ENCODE assay signal across 8 cellular contexts in the genomic region with DNA sequence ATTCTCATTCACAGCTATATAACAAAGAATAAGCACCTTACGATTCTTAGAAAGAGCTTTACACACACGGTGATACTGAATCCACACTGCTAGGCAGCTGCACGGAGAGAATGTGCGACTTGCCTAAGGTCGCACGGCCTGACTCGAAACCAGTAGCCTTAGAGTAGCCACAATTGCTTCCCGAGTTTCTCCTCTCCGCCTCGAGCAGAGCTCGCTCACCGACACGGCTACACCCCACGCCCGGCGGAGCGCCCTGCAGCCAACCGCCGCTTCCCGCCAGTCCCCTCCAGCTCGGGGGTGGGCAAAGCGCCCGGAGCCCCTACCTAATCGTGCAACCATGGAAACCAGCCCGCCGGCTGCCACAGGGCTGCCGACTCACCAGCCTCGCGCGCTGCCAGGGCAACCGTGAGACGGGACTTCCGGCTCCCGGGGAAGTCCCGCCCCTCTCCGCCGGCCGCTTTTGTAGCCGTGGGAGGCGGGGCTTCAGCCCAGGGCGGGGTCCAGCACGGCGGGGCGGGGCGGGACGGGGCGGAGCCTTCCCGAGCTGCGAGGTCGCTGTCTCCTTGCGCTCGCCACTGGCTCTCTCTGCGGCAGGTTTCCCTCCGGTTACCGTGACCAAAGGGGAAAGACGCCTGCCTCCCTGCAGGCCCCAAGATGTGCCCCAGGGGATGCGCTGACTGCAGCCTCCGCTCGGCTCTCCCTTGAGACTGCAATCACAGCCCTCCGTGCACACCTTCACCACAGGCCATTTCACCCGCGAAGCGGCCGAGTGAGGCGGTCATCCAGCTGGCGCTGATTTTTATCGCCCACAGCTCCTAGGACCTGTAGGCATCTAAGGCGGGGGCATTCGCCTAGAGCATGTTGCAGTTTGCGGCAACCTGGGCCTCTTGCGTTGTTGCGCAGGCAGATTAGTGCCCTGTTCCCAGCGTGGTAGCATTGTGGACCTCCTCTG. TPM values are rescaled to one million over a fixed set of nuclear protein-coding genes. Genes with fewer than 3 reads are reported as not detected.
DNase-seq lines count a peak whose midpoint lies in the region; ATAC-seq and TF ChIP-seq lines count a peak whose summit lies in the region.

No MANE protein-coding gene starts in this region.

- H3K9me2 ChIP-seq in GM23338 (ENCODE audit: insufficient read depth), result no peaks in the 10 kb centered on the region

- peak overlapping the region; percentile 92 for H3K4me3 Mint-ChIP-seq in GM23338
- H3K4me3 Mint-ChIP-seq in natural killer cell treated with Interleukin-12 subunit alpha and Interleukin-12 subunit beta and Interleukin-15 and Interleukin-18, amount 100 ng/mL, for 72 hours, result peak overlapping the region; percentile 91
- H3K4me3 Mint-ChIP-seq in stimulated activated naive B cell treated with anti-CD40 and anti-IgM and Interleukin-4, amounts not matched to agents 10 μg/mL and 1 μg/mL and 100 μg/mL, for 72 hours, result peak overlapping the region; percentile 95 to 99

- ATAC-seq in GM23338, result peak; percentile 49
- ATAC-seq in RWPE2 (ENCODE audit: low read depth), result peak; percentile 71
- peak; percentile 88 to 93 for ATAC-seq in natural killer cell treated with Interleukin-12 subunit alpha and Interleukin-12 subunit beta and Interleukin-15 and Interleukin-18, amount 100 ng/mL, for 72 hours
- peak; percentile 71 to 78 for ATAC-seq in stimulated activated naive B cell treated with anti-CD40 and anti-IgM and Interleukin-4, amounts not matched to agents 10 μg/mL and 1 μg/mL and 100 μg/mL, for 72 hours (replicated peaks)

- H3K27me3 ChIP-seq in GM23338 (ENCODE audit: insufficient read depth) (no peaks in the 10 kb centered on the region), RWPE2 (ENCODE audit: insufficient read depth, poor library complexity, severe bottlenecking) (no peaks in the 10 kb centered on the region)

- H2AFZ ChIP-seq in GM23338, result peak overlapping the region; percentile 87; the same call in 1 of the 2 replicates

- no peaks in the 10 kb centered on the region for H3K9me3 ChIP-seq in RWPE2 (ENCODE audit: severe bottlenecking)

- peaks cover 46% of the 10 kb centered on the region for H3F3A ChIP-seq in GM23338 (replicated peaks; ENCODE audit: low read depth)

- H3K4me1 ChIP-seq in GM23338 (ENCODE audit: insufficient read depth), result peaks cover 28% of the 10 kb centered on the region
- peaks cover 2% of the 10 kb centered on the region for H3K4me1 ChIP-seq in RWPE2 (ENCODE audit: insufficient read depth, poor library complexity, severe bottlenecking)

- TF ChIP-seq CTCF in GM23338 (conservative IDR thresholded peaks at IDR 0.05; ENCODE audit: low read depth in 2 of 2) (no peak), RWPE2 (IDR thresholded peaks at IDR 0.05; ENCODE audit: poor library complexity, severe bottlenecking) (no peak)

- H3K4me1 Mint-ChIP-seq in GM23338, result peaks cover 36% of the 10 kb centered on the region
- H3K4me1 Mint-ChIP-seq in natural killer cell treated with Interleukin-12 subunit alpha and Interleukin-12 subunit beta and Interleukin-15 and Interleukin-18, amount 100 ng/mL, for 72 hours (ENCODE audit: low read depth in 2 of 2), result peaks cover 42 to 51% of the 10 kb centered on the region in 2 donors
- peaks cover 36 to 58% of the 10 kb centered on the region in 2 donors for H3K4me1 Mint-ChIP-seq in stimulated activated naive B cell treated with anti-CD40 and anti-IgM and Interleukin-4, amounts not matched to agents 10 μg/mL and 1 μg/mL and 100 μg/mL, for 72 hours

- H3K36me3 ChIP-seq in GM23338 (ENCODE audit: insufficient read depth), result peaks cover 12% of the 10 kb centered on the region
- H3K36me3 ChIP-seq in RWPE2 (ENCODE audit: low read depth), result peaks cover 20% of the 10 kb centered on the region

- DNase-seq in DMS53 (lab: John Stamatoyannopoulos, UW) (peak; percentile 97), GM23338 (ENCODE audit: low spot score) (peak; percentile 97), M059J (ENCODE audit: low read depth) (peak; percentile 94), RWPE2 (ENCODE audit: low spot score) (peak; percentile 93), fibroblast of peridontal ligament (ENCODE audit: extremely low read depth) (peak; percentile 88)
- peak; percentile 91 for DNase-seq in activated T-helper 9 cell treated with anti-CD3 and anti-CD28 coated beads, Interleukin-2, amount 50 U/mL, for 16 hours (ENCODE audit: low read depth)
- DNase-seq in natural killer cell treated with Interleukin-12 subunit alpha and Interleukin-12 subunit beta and Interleukin-15 and Interleukin-18, amount 100 ng/mL, for 72 hours (ENCODE audit: low spot score), result peak; percentile 94
- peak; percentile 84 for DNase-seq in stimulated activated naive B cell treated with anti-CD40 and anti-IgM and Interleukin-4, amounts not matched to agents 10 μg/mL and 1 μg/mL and 100 μg/mL, for 72 hours

- no peaks in the 10 kb centered on the region for H4K20me1 ChIP-seq in GM23338 (replicated peaks; ENCODE audit: insufficient read depth)

- no peaks in the 10 kb centered on the region for H3K9me3 Mint-ChIP-seq in GM23338
- H3K9me3 Mint-ChIP-seq in natural killer cell treated with Interleukin-12 subunit alpha and Interleukin-12 subunit beta and Interleukin-15 and Interleukin-18, amount 100 ng/mL, for 72 hours, result no peaks in the 10 kb centered on the region
- peaks cover 0 to 1% of the 10 kb centered on the region in 2 donors for H3K9me3 Mint-ChIP-seq in stimulated activated naive B cell treated with anti-CD40 and anti-IgM and Interleukin-4, amounts not matched to agents 10 μg/mL and 1 μg/mL and 100 μg/mL, for 72 hours

- peaks cover 9% of the 10 kb centered on the region for H3K79me2 ChIP-seq in GM23338 (replicated peaks; ENCODE audit: insufficient read depth)

- peak overlapping the region; percentile 74 for H3K27ac ChIP-seq in GM23338 (ENCODE audit: low read depth)
- peak overlapping the region; percentile 44 for H3K27ac ChIP-seq in RWPE2 (ENCODE audit: poor library complexity, severe bottlenecking)

- peak overlapping the region; percentile 65 for H3K4me3 ChIP-seq in GM23338
- H3K4me3 ChIP-seq in RWPE2 (ENCODE audit: severe bottlenecking), result peak overlapping the region; percentile 63

- peaks cover 38% of the 10 kb centered on the region for H3K36me3 Mint-ChIP-seq in GM23338 (ENCODE audit: low read depth)
- peaks cover 7% of the 10 kb centered on the region for H3K36me3 Mint-ChIP-seq in natural killer cell treated with Interleukin-12 subunit alpha and Interleukin-12 subunit beta and Interleukin-15 and Interleukin-18, amount 100 ng/mL, for 72 hours
- H3K36me3 Mint-ChIP-seq in stimulated activated naive B cell treated with anti-CD40 and anti-IgM and Interleukin-4, amounts not matched to agents 10 μg/mL and 1 μg/mL and 100 μg/mL, for 72 hours, result peaks cover 35 to 43% of the 10 kb centered on the region in 2 donors

- H3K27me3 Mint-ChIP-seq in GM23338 (ENCODE audit: insufficient read depth, low read depth, poor library complexity), result peaks cover 27% of the 10 kb centered on the region
- H3K27me3 Mint-ChIP-seq in natural killer cell treated with Interleukin-12 subunit alpha and Interleukin-12 subunit beta and Interleukin-15 and Interleukin-18, amount 100 ng/mL, for 72 hours, result no peaks in the 10 kb centered on the region
- no peaks in the 10 kb centered on the region for H3K27me3 Mint-ChIP-seq in stimulated activated naive B cell treated with anti-CD40 and anti-IgM and Interleukin-4, amounts not matched to agents 10 μg/mL and 1 μg/mL and 100 μg/mL, for 72 hours

- H3K27ac Mint-ChIP-seq in GM23338, result peak overlapping the region; percentile 98
- H3K27ac Mint-ChIP-seq in natural killer cell treated with Interleukin-12 subunit alpha and Interleukin-12 subunit beta and Interleukin-15 and Interleukin-18, amount 100 ng/mL, for 72 hours, result peak overlapping the region; percentile 77 to 90
- H3K27ac Mint-ChIP-seq in stimulated activated naive B cell treated with anti-CD40 and anti-IgM and Interleukin-4, amounts not matched to agents 10 μg/mL and 1 μg/mL and 100 μg/mL, for 72 hours, result peak overlapping the region; percentile 97

- H3K4me2 ChIP-seq in GM23338, result peak overlapping the region; percentile 100

RNA-seq across cellular contexts. Expression of gene BSCL2, which starts 1.1 kb away (rescaled TPM):
- total RNA-seq in GM23338 (2014; rRNA removed; shearing (Covaris generic)), result 49.0 and 60.2 TPM in 2 replicates
- polyA plus RNA-seq in GM23338 (2016; fragmentation: Nextera tagmentation; extraction: Ambion mirVana), result 81.7 and 91.5 TPM in 2 replicates
- 165 and 183 TPM in 2 replicates for total RNA-seq in M059J (2014; rRNA removed; shearing (Covaris generic))
- total RNA-seq in natural killer cell treated with Interleukin-12 subunit alpha and Interleukin-12 subunit beta and Interleukin-15 and Interleukin-18, amount 100 ng/mL, for 72 hours, result 10 to 100 TPM; 18.7 to 38.3 TPM

RNA-seq across cellular contexts. Expression of gene GNG3, which starts 1.3 kb away (rescaled TPM):
- total RNA-seq in GM23338 (2014; rRNA removed; shearing (Covaris generic)), result 0.82 and 2.1 TPM in 2 replicates
- polyA plus RNA-seq in GM23338 (2016; fragmentation: Nextera tagmentation; extraction: Ambion mirVana), result 5.7 and 7.2 TPM in 2 replicates
- not detected in 2 replicates for total RNA-seq in M059J (2014; rRNA removed; shearing (Covaris generic))
- total RNA-seq in natural killer cell treated with Interleukin-12 subunit alpha and Interleukin-12 subunit beta and Interleukin-15 and Interleukin-18, amount 100 ng/mL, for 72 hours, result not detected

RNA-seq across cellular contexts. Expression of gene LRRN4CL, which starts 16.8 kb away (rescaled TPM):
- 0.12 and 0.21 TPM in 2 replicates for total RNA-seq in GM23338 (2014; rRNA removed; shearing (Covaris generic))
- 0.08 and 0.10 TPM in 2 replicates for polyA plus RNA-seq in GM23338 (2016; fragmentation: Nextera tagmentation; extraction: Ambion mirVana)
- 0.42 and 1.7 TPM in 2 replicates for total RNA-seq in M059J (2014; rRNA removed; shearing (Covaris generic))
- under 1 TPM; 0.36 to 0.52 TPM for total RNA-seq in natural killer cell treated with Interleukin-12 subunit alpha and Interleukin-12 subunit beta and Interleukin-15 and Interleukin-18, amount 100 ng/mL, for 72 hours

RNA-seq across cellular contexts. Expression of gene HNRNPUL2, which starts 21.1 kb away (rescaled TPM):
- 18.3 and 21.7 TPM in 2 replicates for total RNA-seq in GM23338 (2014; rRNA removed; shearing (Covaris generic))
- polyA plus RNA-seq in GM23338 (2016; fragmentation: Nextera tagmentation; extraction: Ambion mirVana), result 9.4 and 10.9 TPM in 2 replicates
- 11.3 and 16.8 TPM in 2 replicates for total RNA-seq in M059J (2014; rRNA removed; shearing (Covaris generic))
- total RNA-seq in natural killer cell treated with Interleukin-12 subunit alpha and Interleukin-12 subunit beta and Interleukin-15 and Interleukin-18, amount 100 ng/mL, for 72 hours, result 10 to 100 TPM; 54.6 to 55.5 TPM

RNA-seq across cellular contexts. Expression of gene TTC9C, which starts 22.1 kb away (rescaled TPM):
- 27.5 and 51.4 TPM in 2 replicates for total RNA-seq in GM23338 (2014; rRNA removed; shearing (Covaris generic))
- 42.0 and 42.6 TPM in 2 replicates for polyA plus RNA-seq in GM23338 (2016; fragmentation: Nextera tagmentation; extraction: Ambion mirVana)
- 64.6 and 70.6 TPM in 2 replicates for total RNA-seq in M059J (2014; rRNA removed; shearing (Covaris generic))
- 10 to 100 TPM; 36.8 to 39.4 TPM for total RNA-seq in natural killer cell treated with Interleukin-12 subunit alpha and Interleukin-12 subunit beta and Interleukin-15 and Interleukin-18, amount 100 ng/mL, for 72 hours

Comparison
In these comparisons a context has a peak if more than half of its experiments do, and no peak if none do; other contexts are left out.
1. Peak in every context shown above with its lines: DNase-seq, ATAC-seq, H3K4me3 ChIP-seq and H3K27ac ChIP-seq.